Comparison of ENCODE assay signal across 1 cellular context in the genomic region with DNA sequence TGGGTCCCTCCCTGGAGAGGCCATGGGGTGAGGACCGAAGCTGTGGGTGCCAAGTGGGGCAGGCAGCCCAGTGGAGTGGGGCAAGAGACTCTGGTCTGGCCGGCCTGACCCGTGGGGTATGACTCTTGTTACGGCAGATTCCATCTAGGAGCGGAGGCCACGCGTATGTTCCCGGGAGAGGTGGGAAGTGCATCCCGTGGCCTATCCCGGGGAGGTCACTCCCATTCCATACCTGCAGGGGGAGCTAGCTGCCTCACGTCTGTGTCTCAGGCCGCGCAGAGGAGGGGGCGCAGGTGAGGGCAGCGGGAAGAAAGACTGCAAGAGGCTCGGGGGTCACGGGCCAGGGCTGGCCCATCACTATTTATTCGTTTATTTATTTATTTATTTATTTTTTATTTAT.
TF ChIP-seq lines count a peak whose summit lies in the region.

No MANE protein-coding gene starts in this region.

TF ChIP-seq in HepG2, 621 proteins besides CTCF, POLR2A, EP300 and RAD21 (continues in another document):
- TF ChIP-seq, protein P1, sequence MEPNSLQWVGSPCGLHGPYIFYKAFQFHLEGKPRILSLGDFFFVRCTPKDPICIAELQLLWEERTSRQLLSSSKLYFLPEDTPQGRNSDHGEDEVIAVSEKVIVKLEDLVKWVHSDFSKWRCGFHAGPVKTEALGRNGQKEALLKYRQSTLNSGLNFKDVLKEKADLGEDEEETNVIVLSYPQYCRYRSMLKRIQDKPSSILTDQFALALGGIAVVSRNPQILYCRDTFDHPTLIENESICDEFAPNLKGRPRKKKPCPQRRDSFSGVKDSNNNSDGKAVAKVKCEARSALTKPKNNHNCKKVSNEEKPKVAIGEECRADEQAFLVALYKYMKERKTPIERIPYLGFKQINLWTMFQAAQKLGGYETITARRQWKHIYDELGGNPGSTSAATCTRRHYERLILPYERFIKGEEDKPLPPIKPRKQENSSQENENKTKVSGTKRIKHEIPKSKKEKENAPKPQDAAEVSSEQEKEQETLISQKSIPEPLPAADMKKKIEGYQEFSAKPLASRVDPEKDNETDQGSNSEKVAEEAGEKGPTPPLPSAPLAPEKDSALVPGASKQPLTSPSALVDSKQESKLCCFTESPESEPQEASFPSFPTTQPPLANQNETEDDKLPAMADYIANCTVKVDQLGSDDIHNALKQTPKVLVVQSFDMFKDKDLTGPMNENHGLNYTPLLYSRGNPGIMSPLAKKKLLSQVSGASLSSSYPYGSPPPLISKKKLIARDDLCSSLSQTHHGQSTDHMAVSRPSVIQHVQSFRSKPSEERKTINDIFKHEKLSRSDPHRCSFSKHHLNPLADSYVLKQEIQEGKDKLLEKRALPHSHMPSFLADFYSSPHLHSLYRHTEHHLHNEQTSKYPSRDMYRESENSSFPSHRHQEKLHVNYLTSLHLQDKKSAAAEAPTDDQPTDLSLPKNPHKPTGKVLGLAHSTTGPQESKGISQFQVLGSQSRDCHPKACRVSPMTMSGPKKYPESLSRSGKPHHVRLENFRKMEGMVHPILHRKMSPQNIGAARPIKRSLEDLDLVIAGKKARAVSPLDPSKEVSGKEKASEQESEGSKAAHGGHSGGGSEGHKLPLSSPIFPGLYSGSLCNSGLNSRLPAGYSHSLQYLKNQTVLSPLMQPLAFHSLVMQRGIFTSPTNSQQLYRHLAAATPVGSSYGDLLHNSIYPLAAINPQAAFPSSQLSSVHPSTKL (CRISPR knock-in tag; IDR thresholded peaks at IDR 0.05): no peak
- peak; percentile 80 for TF ChIP-seq HOXA3 (CRISPR knock-in tag; IDR thresholded peaks at IDR 0.05)
- no peak for TF ChIP-seq KAT7 (CRISPR knock-in tag; IDR thresholded peaks at IDR 0.05; ENCODE audit: borderline replicate concordance)
- TF ChIP-seq GABPB1 (CRISPR knock-in tag; IDR thresholded peaks at IDR 0.05): 0 out of 2 replicates have a peak, but pooled peaks have one; percentile 35
- no peak for TF ChIP-seq DNMT3B (CRISPR knock-in tag; conservative IDR thresholded peaks at IDR 0.05)
- no peak for TF ChIP-seq ZNF782 (CRISPR knock-in tag; IDR thresholded peaks at IDR 0.05; ENCODE audit: borderline replicate concordance)
- TF ChIP-seq ELF1 (CRISPR knock-in tag; IDR thresholded peaks at IDR 0.05): no peak
- TF ChIP-seq, protein P2, sequence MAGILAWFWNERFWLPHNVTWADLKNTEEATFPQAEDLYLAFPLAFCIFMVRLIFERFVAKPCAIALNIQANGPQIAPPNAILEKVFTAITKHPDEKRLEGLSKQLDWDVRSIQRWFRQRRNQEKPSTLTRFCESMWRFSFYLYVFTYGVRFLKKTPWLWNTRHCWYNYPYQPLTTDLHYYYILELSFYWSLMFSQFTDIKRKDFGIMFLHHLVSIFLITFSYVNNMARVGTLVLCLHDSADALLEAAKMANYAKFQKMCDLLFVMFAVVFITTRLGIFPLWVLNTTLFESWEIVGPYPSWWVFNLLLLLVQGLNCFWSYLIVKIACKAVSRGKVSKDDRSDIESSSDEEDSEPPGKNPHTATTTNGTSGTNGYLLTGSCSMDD (CRISPR knock-in tag; IDR thresholded peaks at IDR 0.05): no peak
- TF ChIP-seq, protein P3, sequence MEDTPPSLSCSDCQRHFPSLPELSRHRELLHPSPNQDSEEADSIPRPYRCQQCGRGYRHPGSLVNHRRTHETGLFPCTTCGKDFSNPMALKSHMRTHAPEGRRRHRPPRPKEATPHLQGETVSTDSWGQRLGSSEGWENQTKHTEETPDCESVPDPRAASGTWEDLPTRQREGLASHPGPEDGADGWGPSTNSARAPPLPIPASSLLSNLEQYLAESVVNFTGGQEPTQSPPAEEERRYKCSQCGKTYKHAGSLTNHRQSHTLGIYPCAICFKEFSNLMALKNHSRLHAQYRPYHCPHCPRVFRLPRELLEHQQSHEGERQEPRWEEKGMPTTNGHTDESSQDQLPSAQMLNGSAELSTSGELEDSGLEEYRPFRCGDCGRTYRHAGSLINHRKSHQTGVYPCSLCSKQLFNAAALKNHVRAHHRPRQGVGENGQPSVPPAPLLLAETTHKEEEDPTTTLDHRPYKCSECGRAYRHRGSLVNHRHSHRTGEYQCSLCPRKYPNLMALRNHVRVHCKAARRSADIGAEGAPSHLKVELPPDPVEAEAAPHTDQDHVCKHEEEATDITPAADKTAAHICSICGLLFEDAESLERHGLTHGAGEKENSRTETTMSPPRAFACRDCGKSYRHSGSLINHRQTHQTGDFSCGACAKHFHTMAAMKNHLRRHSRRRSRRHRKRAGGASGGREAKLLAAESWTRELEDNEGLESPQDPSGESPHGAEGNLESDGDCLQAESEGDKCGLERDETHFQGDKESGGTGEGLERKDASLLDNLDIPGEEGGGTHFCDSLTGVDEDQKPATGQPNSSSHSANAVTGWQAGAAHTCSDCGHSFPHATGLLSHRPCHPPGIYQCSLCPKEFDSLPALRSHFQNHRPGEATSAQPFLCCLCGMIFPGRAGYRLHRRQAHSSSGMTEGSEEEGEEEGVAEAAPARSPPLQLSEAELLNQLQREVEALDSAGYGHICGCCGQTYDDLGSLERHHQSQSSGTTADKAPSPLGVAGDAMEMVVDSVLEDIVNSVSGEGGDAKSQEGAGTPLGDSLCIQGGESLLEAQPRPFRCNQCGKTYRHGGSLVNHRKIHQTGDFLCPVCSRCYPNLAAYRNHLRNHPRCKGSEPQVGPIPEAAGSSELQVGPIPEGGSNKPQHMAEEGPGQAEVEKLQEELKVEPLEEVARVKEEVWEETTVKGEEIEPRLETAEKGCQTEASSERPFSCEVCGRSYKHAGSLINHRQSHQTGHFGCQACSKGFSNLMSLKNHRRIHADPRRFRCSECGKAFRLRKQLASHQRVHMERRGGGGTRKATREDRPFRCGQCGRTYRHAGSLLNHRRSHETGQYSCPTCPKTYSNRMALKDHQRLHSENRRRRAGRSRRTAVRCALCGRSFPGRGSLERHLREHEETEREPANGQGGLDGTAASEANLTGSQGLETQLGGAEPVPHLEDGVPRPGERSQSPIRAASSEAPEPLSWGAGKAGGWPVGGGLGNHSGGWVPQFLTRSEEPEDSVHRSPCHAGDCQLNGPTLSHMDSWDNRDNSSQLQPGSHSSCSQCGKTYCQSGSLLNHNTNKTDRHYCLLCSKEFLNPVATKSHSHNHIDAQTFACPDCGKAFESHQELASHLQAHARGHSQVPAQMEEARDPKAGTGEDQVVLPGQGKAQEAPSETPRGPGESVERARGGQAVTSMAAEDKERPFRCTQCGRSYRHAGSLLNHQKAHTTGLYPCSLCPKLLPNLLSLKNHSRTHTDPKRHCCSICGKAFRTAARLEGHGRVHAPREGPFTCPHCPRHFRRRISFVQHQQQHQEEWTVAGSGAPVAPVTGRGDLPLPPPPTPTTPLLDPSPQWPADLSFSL (CRISPR knock-in tag; IDR thresholded peaks at IDR 0.05): no peak
- TF ChIP-seq SOX5 (CRISPR knock-in tag; IDR thresholded peaks at IDR 0.05; ENCODE audit: borderline replicate concordance): peak; percentile 17; the same call in 1 of the 2 replicates
- no peak for TF ChIP-seq ZNF484 (CRISPR knock-in tag; IDR thresholded peaks at IDR 0.05; ENCODE audit: borderline replicate concordance, low read depth)
- TF ChIP-seq FOXC1 (CRISPR knock-in tag; IDR thresholded peaks at IDR 0.05; ENCODE audit: borderline replicate concordance): no peak
- TF ChIP-seq TBX2 (CRISPR knock-in tag; IDR thresholded peaks at IDR 0.05; ENCODE audit: borderline replicate concordance): no peak
- TF ChIP-seq ZMYM3 (CRISPR knock-in tag; IDR thresholded peaks at IDR 0.05): 0 out of 2 replicates have a peak, but pooled peaks have one; percentile 14
- peak; percentile 21; the same call in 1 of the 2 replicates for TF ChIP-seq ZFY (CRISPR knock-in tag; IDR thresholded peaks at IDR 0.05)
- TF ChIP-seq SOX13 (IDR thresholded peaks at IDR 0.05): no peak
- no peak for TF ChIP-seq SOX13 (CRISPR knock-in tag; conservative IDR thresholded peaks at IDR 0.05 in 1 of 2, IDR thresholded peaks at IDR 0.05 in 1 of 2)
- TF ChIP-seq, protein P4, sequence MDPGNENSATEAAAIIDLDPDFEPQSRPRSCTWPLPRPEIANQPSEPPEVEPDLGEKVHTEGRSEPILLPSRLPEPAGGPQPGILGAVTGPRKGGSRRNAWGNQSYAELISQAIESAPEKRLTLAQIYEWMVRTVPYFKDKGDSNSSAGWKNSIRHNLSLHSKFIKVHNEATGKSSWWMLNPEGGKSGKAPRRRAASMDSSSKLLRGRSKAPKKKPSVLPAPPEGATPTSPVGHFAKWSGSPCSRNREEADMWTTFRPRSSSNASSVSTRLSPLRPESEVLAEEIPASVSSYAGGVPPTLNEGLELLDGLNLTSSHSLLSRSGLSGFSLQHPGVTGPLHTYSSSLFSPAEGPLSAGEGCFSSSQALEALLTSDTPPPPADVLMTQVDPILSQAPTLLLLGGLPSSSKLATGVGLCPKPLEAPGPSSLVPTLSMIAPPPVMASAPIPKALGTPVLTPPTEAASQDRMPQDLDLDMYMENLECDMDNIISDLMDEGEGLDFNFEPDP (CRISPR knock-in tag; conservative IDR thresholded peaks at IDR 0.05): no peak
- no peak for TF ChIP-seq ZNF468 (CRISPR knock-in tag; IDR thresholded peaks at IDR 0.05)
- TF ChIP-seq HNF4G (IDR thresholded peaks at IDR 0.05; ENCODE audit: borderline replicate concordance, low read depth, low read length): no peak
- no peak for TF ChIP-seq HNF4G (CRISPR knock-in tag; IDR thresholded peaks at IDR 0.05; ENCODE audit: borderline replicate concordance, low read depth)
- TF ChIP-seq ZNF121 (CRISPR knock-in tag; IDR thresholded peaks at IDR 0.05): no peak
- peak; percentile 19 for TF ChIP-seq HNRNPLL (IDR thresholded peaks at IDR 0.05; ENCODE audit: low read depth, low read length, poor library complexity, severe bottlenecking)
- 0 out of 2 replicates have a peak, but pooled peaks have one; percentile 16 for TF ChIP-seq BHLHE40 (IDR thresholded peaks at IDR 0.05; ENCODE audit: low read length)
- no peak for TF ChIP-seq MAF1 (CRISPR knock-in tag; IDR thresholded peaks at IDR 0.05; ENCODE audit: borderline replicate concordance)
- TF ChIP-seq, protein P5, sequence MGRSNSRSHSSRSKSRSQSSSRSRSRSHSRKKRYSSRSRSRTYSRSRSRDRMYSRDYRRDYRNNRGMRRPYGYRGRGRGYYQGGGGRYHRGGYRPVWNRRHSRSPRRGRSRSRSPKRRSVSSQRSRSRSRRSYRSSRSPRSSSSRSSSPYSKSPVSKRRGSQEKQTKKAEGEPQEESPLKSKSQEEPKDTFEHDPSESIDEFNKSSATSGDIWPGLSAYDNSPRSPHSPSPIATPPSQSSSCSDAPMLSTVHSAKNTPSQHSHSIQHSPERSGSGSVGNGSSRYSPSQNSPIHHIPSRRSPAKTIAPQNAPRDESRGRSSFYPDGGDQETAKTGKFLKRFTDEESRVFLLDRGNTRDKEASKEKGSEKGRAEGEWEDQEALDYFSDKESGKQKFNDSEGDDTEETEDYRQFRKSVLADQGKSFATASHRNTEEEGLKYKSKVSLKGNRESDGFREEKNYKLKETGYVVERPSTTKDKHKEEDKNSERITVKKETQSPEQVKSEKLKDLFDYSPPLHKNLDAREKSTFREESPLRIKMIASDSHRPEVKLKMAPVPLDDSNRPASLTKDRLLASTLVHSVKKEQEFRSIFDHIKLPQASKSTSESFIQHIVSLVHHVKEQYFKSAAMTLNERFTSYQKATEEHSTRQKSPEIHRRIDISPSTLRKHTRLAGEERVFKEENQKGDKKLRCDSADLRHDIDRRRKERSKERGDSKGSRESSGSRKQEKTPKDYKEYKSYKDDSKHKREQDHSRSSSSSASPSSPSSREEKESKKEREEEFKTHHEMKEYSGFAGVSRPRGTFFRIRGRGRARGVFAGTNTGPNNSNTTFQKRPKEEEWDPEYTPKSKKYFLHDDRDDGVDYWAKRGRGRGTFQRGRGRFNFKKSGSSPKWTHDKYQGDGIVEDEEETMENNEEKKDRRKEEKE (IDR thresholded peaks at IDR 0.05): no peak
- TF ChIP-seq CENPT (CRISPR knock-in tag; IDR thresholded peaks at IDR 0.05; ENCODE audit: low read depth): no peak
- TF ChIP-seq, protein P6, sequence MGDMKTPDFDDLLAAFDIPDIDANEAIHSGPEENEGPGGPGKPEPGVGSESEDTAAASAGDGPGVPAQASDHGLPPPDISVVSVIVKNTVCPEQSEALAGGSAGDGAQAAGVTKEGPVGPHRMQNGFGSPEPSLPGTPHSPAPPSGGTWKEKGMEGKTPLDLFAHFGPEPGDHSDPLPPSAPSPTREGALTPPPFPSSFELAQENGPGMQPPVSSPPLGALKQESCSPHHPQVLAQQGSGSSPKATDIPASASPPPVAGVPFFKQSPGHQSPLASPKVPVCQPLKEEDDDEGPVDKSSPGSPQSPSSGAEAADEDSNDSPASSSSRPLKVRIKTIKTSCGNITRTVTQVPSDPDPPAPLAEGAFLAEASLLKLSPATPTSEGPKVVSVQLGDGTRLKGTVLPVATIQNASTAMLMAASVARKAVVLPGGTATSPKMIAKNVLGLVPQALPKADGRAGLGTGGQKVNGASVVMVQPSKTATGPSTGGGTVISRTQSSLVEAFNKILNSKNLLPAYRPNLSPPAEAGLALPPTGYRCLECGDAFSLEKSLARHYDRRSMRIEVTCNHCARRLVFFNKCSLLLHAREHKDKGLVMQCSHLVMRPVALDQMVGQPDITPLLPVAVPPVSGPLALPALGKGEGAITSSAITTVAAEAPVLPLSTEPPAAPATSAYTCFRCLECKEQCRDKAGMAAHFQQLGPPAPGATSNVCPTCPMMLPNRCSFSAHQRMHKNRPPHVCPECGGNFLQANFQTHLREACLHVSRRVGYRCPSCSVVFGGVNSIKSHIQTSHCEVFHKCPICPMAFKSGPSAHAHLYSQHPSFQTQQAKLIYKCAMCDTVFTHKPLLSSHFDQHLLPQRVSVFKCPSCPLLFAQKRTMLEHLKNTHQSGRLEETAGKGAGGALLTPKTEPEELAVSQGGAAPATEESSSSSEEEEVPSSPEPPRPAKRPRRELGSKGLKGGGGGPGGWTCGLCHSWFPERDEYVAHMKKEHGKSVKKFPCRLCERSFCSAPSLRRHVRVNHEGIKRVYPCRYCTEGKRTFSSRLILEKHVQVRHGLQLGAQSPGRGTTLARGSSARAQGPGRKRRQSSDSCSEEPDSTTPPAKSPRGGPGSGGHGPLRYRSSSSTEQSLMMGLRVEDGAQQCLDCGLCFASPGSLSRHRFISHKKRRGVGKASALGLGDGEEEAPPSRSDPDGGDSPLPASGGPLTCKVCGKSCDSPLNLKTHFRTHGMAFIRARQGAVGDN (CRISPR knock-in tag; IDR thresholded peaks at IDR 0.05): peak; percentile 44
- TF ChIP-seq RARA (CRISPR knock-in tag; IDR thresholded peaks at IDR 0.05): 0 out of 2 replicates have a peak, but pooled peaks have one; percentile 9
- TF ChIP-seq HOXA5 (CRISPR knock-in tag; IDR thresholded peaks at IDR 0.05): no peak
- TF ChIP-seq SIN3A (IDR thresholded peaks at IDR 0.05; ENCODE audit: borderline replicate concordance, low read depth, low read length): peak; percentile 24; the same call in 1 of the 2 replicates
- no peak for TF ChIP-seq ZSCAN25 (CRISPR knock-in tag; IDR thresholded peaks at IDR 0.05)
- TF ChIP-seq CHCHD3 (CRISPR knock-in tag; IDR thresholded peaks at IDR 0.05): no peak
- TF ChIP-seq, protein P7, sequence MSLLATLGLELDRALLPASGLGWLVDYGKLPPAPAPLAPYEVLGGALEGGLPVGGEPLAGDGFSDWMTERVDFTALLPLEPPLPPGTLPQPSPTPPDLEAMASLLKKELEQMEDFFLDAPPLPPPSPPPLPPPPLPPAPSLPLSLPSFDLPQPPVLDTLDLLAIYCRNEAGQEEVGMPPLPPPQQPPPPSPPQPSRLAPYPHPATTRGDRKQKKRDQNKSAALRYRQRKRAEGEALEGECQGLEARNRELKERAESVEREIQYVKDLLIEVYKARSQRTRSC (CRISPR knock-in tag; IDR thresholded peaks at IDR 0.05; ENCODE audit: low read depth): no peak
- TF ChIP-seq, protein P8, sequence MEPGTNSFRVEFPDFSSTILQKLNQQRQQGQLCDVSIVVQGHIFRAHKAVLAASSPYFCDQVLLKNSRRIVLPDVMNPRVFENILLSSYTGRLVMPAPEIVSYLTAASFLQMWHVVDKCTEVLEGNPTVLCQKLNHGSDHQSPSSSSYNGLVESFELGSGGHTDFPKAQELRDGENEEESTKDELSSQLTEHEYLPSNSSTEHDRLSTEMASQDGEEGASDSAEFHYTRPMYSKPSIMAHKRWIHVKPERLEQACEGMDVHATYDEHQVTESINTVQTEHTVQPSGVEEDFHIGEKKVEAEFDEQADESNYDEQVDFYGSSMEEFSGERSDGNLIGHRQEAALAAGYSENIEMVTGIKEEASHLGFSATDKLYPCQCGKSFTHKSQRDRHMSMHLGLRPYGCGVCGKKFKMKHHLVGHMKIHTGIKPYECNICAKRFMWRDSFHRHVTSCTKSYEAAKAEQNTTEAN (CRISPR knock-in tag; conservative IDR thresholded peaks at IDR 0.05): no peak
